Comparison of ENCODE assay signal across 8 cellular contexts in genomic region chr2:162073776-162074578, GRCh38. TPM values are rescaled to one million over a fixed set of nuclear protein-coding genes. Genes with fewer than 3 reads are reported as not detected.
A peak's percentile ranks its signal among the peaks of the same experiment; 100 is the strongest.
DNase-seq lines count a peak whose midpoint lies in the region; ATAC-seq and TF ChIP-seq lines count a peak whose summit lies in the region.

TSS of gene DPP4 (minus strand) at chr2:162074215. CDS start at chr2:162073981, 234 bp downstream.

- H3K9ac ChIP-seq in liver (ENCODE audit: low read depth in 1 of 2, low read length in 2 of 2): peak within 1 kb of the TSS; percentile 40 to 72

- H3K4me1 ChIP-seq in liver (ENCODE audit: control insufficient read depth in 4 of 4, insufficient read depth in 4 of 4, low read length in 3 of 4): peaks cover 0 to 25% (median 17%) of the 10 kb centered on the region in 4 donors

- no peaks in the 10 kb centered on the region for H3K36me3 ChIP-seq in liver (ENCODE audit: control insufficient read depth in 4 of 4, insufficient read depth in 3 of 4, low read depth in 1 of 4, low read length in 3 of 4)

- TF ChIP-seq RAD21 in liver (IDR thresholded peaks at IDR 0.05): peak in 1 of 2 donors; percentile 24

- peaks cover 0 to 6% (median under 1%) of the 10 kb centered on the region in 4 donors for H3K9me3 ChIP-seq in liver (ENCODE audit: control insufficient read depth in 4 of 4, low read length in 3 of 4)

- ATAC-seq in HG03280 (IDR thresholded peaks at IDR 0.05; ENCODE audit: unreplicated experiment): peak; percentile 84

- peak; percentile 32 for DNase-seq in CD1c-positive myeloid dendritic cell (ENCODE audit: extremely low spot score)
- DNase-seq in GM19238 (ENCODE audit: insufficient read length, low spot score): peak; percentile 79
- peak; percentile 19 to 77 (median 29) for DNase-seq in T-helper 2 cell
- peak; percentile 36 to 39 for DNase-seq in cardiac fibroblast (ENCODE audit: low read depth in 2 of 2)
- DNase-seq in stimulated activated CD8-positive, alpha-beta memory T cell treated with anti-CD3 and anti-CD28 coated beads, Interleukin-12 subunit alpha, Interleukin-12 subunit beta, amount 100 ng/mL, for 4 hours (ENCODE audit: low read depth): peak; percentile 28
- no peak for DNase-seq in H4 (ENCODE audit: low spot score)

- H3K27ac ChIP-seq in liver (ENCODE audit: low read depth in 1 of 2, low read length in 2 of 2): peak within 1 kb of the TSS in 1 of 2 donors; percentile 77

- no peaks in the 10 kb centered on the region for H3K27me3 ChIP-seq in liver (ENCODE audit: control insufficient read depth in 4 of 4, insufficient read depth in 4 of 4, low read length in 3 of 4)

- H3K4me3 ChIP-seq in cardiac fibroblast (replicated peaks in 1 of 2; ENCODE audit: low read depth in 2 of 2, low read length in 2 of 2) (peak within 1 kb of the TSS; percentile 77 to 86), liver (ENCODE audit: low read depth in 1 of 3, low read length in 3 of 3) (peak within 1 kb of the TSS; percentile 68 to 74 (median 73))

- TF ChIP-seq CTCF in cardiac fibroblast (IDR thresholded peaks at IDR 0.05; ENCODE audit: low read depth, low read length): no peak
- no peak for TF ChIP-seq CTCF in liver (IDR thresholded peaks at IDR 0.05; ENCODE audit: low read depth, low read length, missing input control)

- WGBS in liver: 2% methylated on average over 76 of the region's 76 CpGs

TF ChIP-seq in liver, 16 proteins besides CTCF, POLR2A, EP300 and RAD21:
- TF ChIP-seq GABPA (IDR thresholded peaks at IDR 0.05 in 1 of 2, conservative IDR thresholded peaks at IDR 0.05 in 1 of 2) (no peak), TAF1 (conservative IDR thresholded peaks at IDR 0.05) (peak; percentile 60), HNF4G (IDR thresholded peaks at IDR 0.05) (no peak), MAX (IDR thresholded peaks at IDR 0.05) (no peak), NR2F2 (IDR thresholded peaks at IDR 0.05) (no peak), YY1 (IDR thresholded peaks at IDR 0.05) (peak; percentile 66), SP1 (IDR thresholded peaks at IDR 0.05) (no peak), ATF3 (IDR thresholded peaks at IDR 0.05) (no peak), EGR1 (IDR thresholded peaks at IDR 0.05; ENCODE audit: low read depth in 2 of 2) (no peak), REST (IDR thresholded peaks at IDR 0.05) (peak; percentile 50)

RNA-seq across cellular contexts. Expression of gene DPP4, which starts in this region (rescaled TPM):
- 10 to 100 TPM; 14.4 to 30.1 TPM for total RNA-seq in liver
- polyA plus RNA-seq in liver: 10 to 100 TPM in 1 of 2 donors, 1 to 10 TPM in 1; 9.6 to 12.7 TPM
- not detected in 2 replicates for total RNA-seq in H4 (2014; rRNA removed; shearing (Covaris generic))

Comparison
In these comparisons a context has a peak if more than half of its experiments do, and no peak if none do; other contexts are left out.
1. RNA of gene DPP4 (total RNA-seq): 14.4 to 30.1 TPM in liver; not detected in H4; every median in the first group is over 10 times any median in the second.